In the genomic region with DNA sequence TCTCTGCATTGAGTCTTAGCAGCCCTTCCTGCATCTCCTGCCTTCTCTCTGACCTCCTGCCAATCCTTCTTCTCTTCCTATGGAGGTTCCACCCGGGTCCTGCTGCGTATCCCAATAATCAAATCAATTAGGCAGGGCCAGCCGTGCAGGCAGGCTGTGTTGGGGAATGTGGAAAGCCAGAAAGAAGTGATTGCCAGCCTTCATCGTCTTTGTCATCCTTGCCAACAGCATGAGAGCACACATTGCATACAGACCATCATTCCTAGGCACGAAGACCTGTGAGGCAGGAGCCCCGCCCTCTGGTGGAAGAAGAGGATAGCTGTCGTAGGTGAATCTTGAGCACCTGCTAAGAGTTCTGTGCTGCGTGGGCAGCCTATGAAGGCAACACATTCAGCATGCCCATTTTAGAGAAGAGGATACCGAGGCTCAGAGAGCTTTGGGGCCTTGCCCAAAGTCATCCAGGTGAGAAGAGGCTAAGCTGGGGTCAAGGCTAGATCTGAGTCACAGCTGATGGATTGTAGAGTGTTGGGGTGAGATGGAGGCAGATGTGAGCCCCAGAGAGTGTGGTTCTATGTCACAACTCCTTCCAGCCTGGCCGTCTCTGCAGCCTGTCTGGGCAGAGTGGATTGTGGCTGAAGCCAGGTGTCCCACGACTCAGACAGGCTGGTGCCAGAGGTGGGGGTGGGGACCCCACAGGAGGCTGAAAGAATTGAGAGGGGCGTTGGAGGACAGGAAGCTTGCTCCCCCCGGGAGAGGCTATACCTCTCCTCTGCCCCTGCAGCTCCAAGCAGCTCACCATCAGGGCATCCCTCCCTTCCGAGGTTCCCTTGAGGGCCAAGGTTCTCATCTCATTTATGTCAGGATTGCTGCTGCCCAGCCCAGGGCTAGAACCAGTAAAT, we compare ENCODE assay signal across 11 cellular contexts. TPM values are rescaled to one million over a fixed set of nuclear protein-coding genes. Genes with fewer than 3 reads are reported as not detected.
DNase-seq lines count a peak whose midpoint lies in the region; ATAC-seq and TF ChIP-seq lines count a peak whose summit lies in the region.
"Had no signal": no experiment of that assay in that cellular context is flagged by ENCODE, and none has a peak within 500 bp of the region (broad histone marks: within the 10 kb centered on the region; RNA-seq: fewer than 3 reads in every experiment).

No MANE protein-coding gene starts in this region.

- no peak for ATAC-seq in HG02885 (IDR thresholded peaks at IDR 0.05; ENCODE audit: poor library complexity, unreplicated experiment)
- ATAC-seq: activated T-cell treated with anti-CD3 and anti-CD28 coated beads, Interleukin-2, amount 50 U/mL, for 72 hours had no signal

- H3K4me1 ChIP-seq in Loucy (ENCODE audit: insufficient read depth, low read length, poor library complexity, severe bottlenecking) (no peaks in the 10 kb centered on the region), endodermal cell (ENCODE audit: control insufficient read depth, insufficient read depth, low read length) (no peaks in the 10 kb centered on the region)

- H3K27me3 Mint-ChIP-seq in endodermal cell (ENCODE audit: insufficient read depth) = no peaks in the 10 kb centered on the region

- no peak overlapping the region for H3K27ac ChIP-seq in endodermal cell (ENCODE audit: low read depth, low read length)

- H3K9me3 Mint-ChIP-seq in endodermal cell = no peaks in the 10 kb centered on the region
- H3K9me3 Mint-ChIP-seq: activated T-cell treated with anti-CD3 and anti-CD28 coated beads, Interleukin-2, amount 50 U/mL, for 72 hours; naive B cell had no signal

- H3K9me3 ChIP-seq in Loucy (ENCODE audit: insufficient read depth, low read depth, low read length) (no peaks in the 10 kb centered on the region), endodermal cell (ENCODE audit: control insufficient read depth, low read length) (no peaks in the 10 kb centered on the region)

- no peaks in the 10 kb centered on the region for H3K4me1 Mint-ChIP-seq in endodermal cell
- H3K4me1 Mint-ChIP-seq: naive B cell had no signal

- H3K9me2 ChIP-seq in Loucy (replicated peaks; ENCODE audit: low read depth, low read length) = no peaks in the 10 kb centered on the region

- no peaks in the 10 kb centered on the region for H3K79me2 ChIP-seq in Loucy (ENCODE audit: insufficient read depth, low read length)

- no peaks in the 10 kb centered on the region for H3K36me3 ChIP-seq in Loucy (ENCODE audit: insufficient read depth, low read length)
- no peaks in the 10 kb centered on the region for H3K36me3 ChIP-seq in endodermal cell (ENCODE audit: control insufficient read depth, insufficient read depth, low read length)

- no peak overlapping the region for H3K4me3 Mint-ChIP-seq in endodermal cell
- H3K4me3 Mint-ChIP-seq: activated T-cell treated with anti-CD3 and anti-CD28 coated beads, Interleukin-2, amount 50 U/mL, for 72 hours had no signal

- H3K4me2 ChIP-seq in Loucy (ENCODE audit: low read depth, low read length, poor library complexity, severe bottlenecking) = no peak overlapping the region

- no peak overlapping the region for H2AFZ ChIP-seq in Loucy (ENCODE audit: low read length)

- no peak overlapping the region for H3K4me3 ChIP-seq in Loucy (ENCODE audit: low read length, poor library complexity, severe bottlenecking)
- H3K4me3 ChIP-seq in endodermal cell (ENCODE audit: low read length) = no peak overlapping the region

- H3K27ac Mint-ChIP-seq in endodermal cell = no peak overlapping the region
- H3K27ac Mint-ChIP-seq: activated T-cell treated with anti-CD3 and anti-CD28 coated beads, Interleukin-2, amount 50 U/mL, for 72 hours; naive B cell had no signal

- no peaks in the 10 kb centered on the region for H3F3A ChIP-seq in Loucy (ENCODE audit: low read depth)

- WGBS in endodermal cell (ENCODE audit: insufficient coverage in 1 of 2, insufficient read length in 1 of 2), 2 experiments = 75 to 78% methylated on average over 7 to 14 of the region's 14 CpGs

- peaks cover 3% of the 10 kb centered on the region for H3K36me3 Mint-ChIP-seq in endodermal cell (ENCODE audit: low read depth)
- H3K36me3 Mint-ChIP-seq: naive B cell had no signal

- H4K20me1 ChIP-seq in Loucy (ENCODE audit: insufficient read depth, low read length, poor library complexity, severe bottlenecking) = no peaks in the 10 kb centered on the region

- H3K9ac ChIP-seq in Loucy (ENCODE audit: low read depth, low read length, poor library complexity, severe bottlenecking) = no peak overlapping the region
- no peak overlapping the region for H3K9ac ChIP-seq in endodermal cell (ENCODE audit: extremely low read depth, low read length, poor library complexity, severe bottlenecking)

- H3K27me3 ChIP-seq in Loucy (ENCODE audit: insufficient read depth, low read length, poor library complexity, severe bottlenecking) (no peaks in the 10 kb centered on the region), endodermal cell (ENCODE audit: control insufficient read depth, insufficient read depth, low read length, poor library complexity, severe bottlenecking) (no peaks in the 10 kb centered on the region)

- DNase-seq in stimulated activated CD4-positive, alpha-beta T cell treated with anti-CD3 and anti-CD28 coated beads, Interleukin-15, amount 100 ng/mL, for 24 hours = peak; percentile 6
- no peak for DNase-seq in stimulated activated CD4-positive, alpha-beta T cell treated with anti-CD3 and anti-CD28 coated beads, Interleukin-12 subunit alpha, Interleukin-12 subunit beta, amount 100 ng/mL, for 4 hours
- DNase-seq in endodermal cell (peak; percentile 78), CD1c-positive myeloid dendritic cell (ENCODE audit: extremely low spot score) (no peak), NCI-H128 (lab: John Stamatoyannopoulos, UW; ENCODE audit: unreplicated experiment) (no peak), inferior parietal cortex (ENCODE audit: extremely low spot score) (no peak)
- DNase-seq: activated T-cell treated with anti-CD3 and anti-CD28 coated beads, Interleukin-2, amount 50 U/mL, for 72 hours; naive B cell; NK-92 treated with Interleukin-12 subunit alpha and Interleukin-12 subunit beta, amount 100 ng/mL, for 24 hours had no signal

- peak; percentile 34 for TF ChIP-seq CTCF in Loucy (conservative IDR thresholded peaks at IDR 0.05; ENCODE audit: low read length)
- TF ChIP-seq CTCF in endodermal cell (conservative IDR thresholded peaks at IDR 0.05) = peak; percentile 82

RNA-seq across cellular contexts. Expression of a gene that starts 12.7 kb away (rescaled TPM):
- total RNA-seq in endodermal cell = 10 to 100 TPM; 12.3 to 21.9 TPM
- 55.9 TPM for polyA plus RNA-seq in endodermal cell (2013, experiment 1 of 2)
- polyA plus RNA-seq in endodermal cell (2013, experiment 2 of 2) = 52.1 TPM

Comparison
In these comparisons a context has a peak if more than half of its experiments do, and no peak if none do; other contexts are left out.
1. DNase-seq: peak in stimulated activated CD4-positive, alpha-beta T cell treated with anti-CD3 and anti-CD28 coated beads, Interleukin-15, amount 100 ng/mL, for 24 hours (single experiment) and endodermal cell (single experiment); none in stimulated activated CD4-positive, alpha-beta T cell treated with anti-CD3 and anti-CD28 coated beads, Interleukin-12 subunit alpha, Interleukin-12 subunit beta, amount 100 ng/mL, for 4 hours (single experiment), CD1c-positive myeloid dendritic cell (single experiment), NCI-H128 (single experiment) and inferior parietal cortex (single experiment).